ENCODE assay signal across 9 cellular contexts in the genomic region with DNA sequence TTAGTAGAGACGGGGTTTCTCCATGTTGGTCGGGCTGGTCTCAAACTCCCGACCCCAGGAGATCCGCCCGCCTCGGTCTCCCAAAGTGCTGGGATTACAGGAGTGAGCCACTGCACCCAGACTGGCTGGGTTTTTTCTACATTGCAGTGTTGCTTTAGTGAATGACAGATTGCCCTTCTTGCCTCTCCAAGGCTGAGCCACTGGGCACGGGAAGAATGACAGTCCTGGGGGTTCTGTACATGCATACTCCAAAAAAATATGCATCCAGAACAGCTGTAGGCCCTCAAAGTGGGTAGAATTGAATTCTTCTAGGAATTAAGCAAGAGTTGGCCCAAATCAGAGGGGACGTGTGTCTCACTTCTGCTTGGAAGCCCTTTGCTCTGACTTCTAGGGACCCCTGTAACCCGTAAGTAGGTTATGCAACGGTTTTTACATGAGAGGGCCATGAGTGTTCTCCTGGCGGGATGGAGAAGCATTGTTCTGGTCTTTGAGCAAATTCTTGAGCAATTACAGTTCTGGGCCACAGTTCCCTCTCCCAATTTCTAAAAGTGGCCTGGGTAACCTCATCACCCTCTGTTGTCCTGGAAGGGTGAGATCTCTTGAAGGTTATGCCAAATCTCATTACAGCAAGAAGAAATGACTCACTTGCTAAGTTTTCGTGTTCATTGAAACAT. TPM values are rescaled to one million over a fixed set of nuclear protein-coding genes. Genes with fewer than 3 reads are reported as not detected.
DNase-seq lines count a peak whose midpoint lies in the region; FAIRE-seq and TF ChIP-seq lines count a peak whose summit lies in the region.
"Had no signal": no experiment of that assay in that cellular context is flagged by ENCODE, and none has a peak within 500 bp of the region (broad histone marks: within the 10 kb centered on the region; RNA-seq: fewer than 3 reads in every experiment).

No MANE protein-coding gene starts in this region.

- H3K27ac Mint-ChIP-seq in IgD-negative memory B cell (peak overlapping the region in 2 of 3 donors; percentile 13 to 52), immature natural killer cell (peak overlapping the region; percentile 86 to 95 (median 93))

- H3K4me1 Mint-ChIP-seq in IgD-negative memory B cell (peaks cover 45 to 56% (median 48%) of the 10 kb centered on the region in 3 donors), immature natural killer cell (peaks cover 81% of the 10 kb centered on the region in 2 donors)

- peak overlapping the region in 3 of 4 donors; percentile 45 to 73 (median 68) for H3K4me3 Mint-ChIP-seq in IgD-negative memory B cell
- peak overlapping the region; percentile 92 to 100 (median 96) for H3K4me3 Mint-ChIP-seq in immature natural killer cell

- DNase-seq in immature natural killer cell (no peak), tibial artery (peak in 1 of 2 donors; percentile 64), GM13976 (ENCODE audit: low spot score) (no peak), D721Med (ENCODE audit: insufficient read length, low spot score) (no peak), occipital lobe (lab: John Stamatoyannopoulos, UW) (no peak)
- no peak for DNase-seq in stimulated activated naive CD4-positive, alpha-beta T cell treated with Interleukin-2 at 50 U/mL for 16 hours (lab: John Stamatoyannopoulos, UW)

- H3K4me3 ChIP-seq in tibial artery: peak overlapping the region; percentile 83 to 97

- H3K27me3 Mint-ChIP-seq in IgD-negative memory B cell: no peaks in the 10 kb centered on the region
- H3K27me3 Mint-ChIP-seq in immature natural killer cell (ENCODE audit: low read depth in 3 of 3): peaks cover 4 to 16% (median 9%) of the 10 kb centered on the region in 3 donors

- no peaks in the 10 kb centered on the region for H3K36me3 ChIP-seq in tibial artery

- H3K27ac ChIP-seq in angular gyrus (ENCODE audit: low read depth, low read length) (peak overlapping the region; percentile 44), tibial artery (peak overlapping the region; percentile 94 to 97)

- no peak for FAIRE-seq in D721Med (lab: Jason Lieb, UNC)

- H3K9me3 ChIP-seq in tibial artery: no peaks in the 10 kb centered on the region

- H3K36me3 Mint-ChIP-seq in IgD-negative memory B cell (no peaks in the 10 kb centered on the region), immature natural killer cell (peaks cover 0 to 2% (median 0%) of the 10 kb centered on the region in 3 donors)

- in situ Hi-C loops in GM13976 (cut with MboI; ENCODE audit: low sequenced_read_pairs, unreplicated experiment): no loop called here

- peak; percentile 13 to 38 for TF ChIP-seq CTCF in tibial artery (IDR thresholded peaks at IDR 0.05)
- no peak for TF ChIP-seq CTCF in GM13976 (IDR thresholded peaks at IDR 0.05; ENCODE audit: borderline replicate concordance, control extremely low read depth, extremely low read depth, insufficient read depth, missing control alignments)
- no peak for TF ChIP-seq CTCF in D721Med (IDR thresholded peaks at IDR 0.05; ENCODE audit: insufficient read depth, missing control alignments)

- no peaks in the 10 kb centered on the region for H3K27me3 ChIP-seq in tibial artery

- H3K9me3 Mint-ChIP-seq in IgD-negative memory B cell: no peaks in the 10 kb centered on the region
- H3K9me3 Mint-ChIP-seq in immature natural killer cell: no peaks in the 10 kb centered on the region

- H3K4me1 ChIP-seq in tibial artery: peaks cover 0 to 63% (median 58%) of the 10 kb centered on the region in 4 donors

- intact Hi-C loops in tibial artery (cut with DNase I; ENCODE audit: low total_unique reads): loop anchor here (5.0 kb wide), 1 partner anchor 66 kb away; no protein-coding TSS in a partner anchor

RNA-seq across cellular contexts. Expression of gene ACTN4, which starts 3.6 kb away (rescaled TPM):
- polyA plus RNA-seq in IgD-negative memory B cell: 21.8 TPM
- 10 to 100 TPM in 2 of 3 donors, 1 to 10 TPM in 1; 8.5 to 68.3 (median 17.4) TPM for polyA plus RNA-seq in immature natural killer cell
- 53.2 TPM for total RNA-seq in occipital lobe

RNA-seq across cellular contexts. Expression of gene EIF3K, which starts 32.1 kb away (rescaled TPM):
- polyA plus RNA-seq in IgD-negative memory B cell (371 TPM), immature natural killer cell (100 to 1,000 TPM; 338 to 456 (median 383) TPM)
- 149 TPM for total RNA-seq in occipital lobe

RNA-seq across cellular contexts. Expression of gene MAP4K1, which starts 33.3 kb away (rescaled TPM):
- polyA plus RNA-seq in IgD-negative memory B cell: 250 TPM
- 10 to 100 TPM; 52.1 to 98.1 (median 67.0) TPM for polyA plus RNA-seq in immature natural killer cell
- 0.16 TPM for total RNA-seq in occipital lobe
- total RNA-seq: lung microvascular endothelial cell had no signal

Comparison
In these comparisons a context has a peak if more than half of its experiments do, and no peak if none do; other contexts are left out.
1. CTCF ChIP-seq: peak in tibial artery (2 of 2); none in GM13976 (single experiment) and D721Med (single experiment).